In the genomic region with DNA sequence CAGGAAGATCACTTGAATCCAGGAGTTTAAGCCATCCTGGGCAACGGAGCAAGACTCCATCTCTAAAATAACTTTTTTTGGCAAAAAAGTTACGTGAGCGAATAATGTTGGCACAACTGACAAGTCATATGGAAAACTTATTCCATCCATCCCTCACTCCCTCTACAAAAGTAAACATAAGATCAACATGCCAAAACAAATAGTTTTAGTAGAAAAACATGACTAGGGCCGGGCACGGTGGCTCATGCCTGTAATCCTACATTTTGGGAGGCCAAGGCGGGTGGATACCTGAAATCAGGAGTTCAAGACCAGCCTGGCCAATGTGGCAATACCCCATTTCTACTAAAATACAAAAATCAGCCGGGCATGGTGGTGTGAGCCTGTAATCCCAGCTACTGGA, we compare ENCODE assay signal across 22 cellular contexts. TPM values are rescaled to one million over a fixed set of nuclear protein-coding genes. Genes with fewer than 3 reads are reported as not detected.
DNase-seq lines count a peak whose midpoint lies in the region; ATAC-seq, FAIRE-seq and TF ChIP-seq lines count a peak whose summit lies in the region.
"Had no signal": no experiment of that assay in that cellular context is flagged by ENCODE, and none has a peak within 500 bp of the region (broad histone marks: within the 10 kb centered on the region; RNA-seq: fewer than 3 reads in every experiment).

No MANE protein-coding gene starts in this region.

- intact Hi-C loops in right cardiac atrium (cut with DNase I), result no loop called here

- H3K4me1 ChIP-seq in right atrium auricular region, result no peaks in the 10 kb centered on the region
- no peaks in the 10 kb centered on the region for H3K4me1 ChIP-seq in right cardiac atrium (ENCODE audit: control insufficient read depth, insufficient read depth, low read length)

- peaks cover 30% of the 10 kb centered on the region for H3K36me3 Mint-ChIP-seq in memory B cell

- FAIRE-seq in GM12892 (lab: Jason Lieb, UNC) (no peak), GM12891 (lab: Jason Lieb, UNC) (no peak)
- FAIRE-seq: HTR-8/SVneo had no signal

- ATAC-seq in right cardiac atrium (no peak), memory B cell (ENCODE audit: low read depth) (no peak)
- ATAC-seq: Panc1 had no signal

- WGBS in right cardiac atrium, result 87% methylated on average over 7 of the region's 7 CpGs

- H3K4me1 Mint-ChIP-seq in memory B cell, result peaks cover 2% of the 10 kb centered on the region

- H3K9me3 ChIP-seq in right atrium auricular region (no peaks in the 10 kb centered on the region), right cardiac atrium (ENCODE audit: control insufficient read depth, low read length) (no peaks in the 10 kb centered on the region)
- H3K9me3 ChIP-seq: BLaER1, MG63 had no signal

- H3K4me3 ChIP-seq in right atrium auricular region, result no peak overlapping the region
- no peak overlapping the region for H3K4me3 ChIP-seq in right cardiac atrium (ENCODE audit: low read length)
- H3K4me3 ChIP-seq: BLaER1, MG63 had no signal

- H3K4me3 Mint-ChIP-seq in memory B cell, result no peak overlapping the region
- H3K4me3 Mint-ChIP-seq: CD4-positive, alpha-beta memory T cell had no signal

- peaks cover 36% of the 10 kb centered on the region for H3K36me3 ChIP-seq in right atrium auricular region

- no peaks in the 10 kb centered on the region for H3K9me3 Mint-ChIP-seq in memory B cell
- H3K9me3 Mint-ChIP-seq: CD4-positive, alpha-beta memory T cell had no signal

- TF ChIP-seq CTCF in right atrium auricular region (IDR thresholded peaks at IDR 0.05), result no peak

- peak overlapping the region; percentile 62 for H3K27ac Mint-ChIP-seq in memory B cell

- H3K27ac ChIP-seq in right atrium auricular region, result no peak overlapping the region
- no peak overlapping the region for H3K27ac ChIP-seq in right cardiac atrium (ENCODE audit: low read length)
- H3K27ac ChIP-seq: BLaER1, RWPE1 had no signal

- DNase-seq in right atrium auricular region (ENCODE audit: low spot score) (peak; percentile 23), right cardiac atrium (no peak), memory B cell (ENCODE audit: low spot score in 2 of 2) (no peak), GM12892 (ENCODE audit: insufficient read length) (no peak), GM12891 (ENCODE audit: insufficient read length, low spot score) (no peak)
- DNase-seq in activated CD8-positive, alpha-beta memory T cell treated with anti-CD3 and anti-CD28 coated beads, Interleukin-2, amount 50 U/mL, for 48 hours, result peak; percentile 10
- no peak for DNase-seq in activated CD4-positive, alpha-beta T cell treated with anti-CD3 and anti-CD28 coated beads, Interleukin-2, amount 50 U/mL, for 1 hour
- DNase-seq: CD4-positive, alpha-beta memory T cell; COR-L47; DMS79; EL; GDM1; H7; KBM-7; MG63; NCI-H2029 treated with DMSO at 0.1 percent for 48 hours; NCI-H510A; SHP77 had no signal

- H3K27me3 ChIP-seq in right atrium auricular region (no peaks in the 10 kb centered on the region), right cardiac atrium (ENCODE audit: control insufficient read depth, insufficient read depth) (no peaks in the 10 kb centered on the region)
- H3K27me3 ChIP-seq: BLaER1, MG63 had no signal

- TF ChIP-seq POLR2A in GM12892 (IDR thresholded peaks at IDR 0.05; ENCODE audit: low read depth, low read length), result no peak
- TF ChIP-seq POLR2A in GM12891 (IDR thresholded peaks at IDR 0.05; ENCODE audit: low read depth, low read length), result no peak

- H3K27me3 Mint-ChIP-seq in memory B cell, result no peaks in the 10 kb centered on the region
- H3K27me3 Mint-ChIP-seq: CD4-positive, alpha-beta memory T cell had no signal

TF ChIP-seq in GM12891, 5 proteins besides CTCF, POLR2A, EP300 and RAD21:
- no peak for TF ChIP-seq PAX5 (IDR thresholded peaks at IDR 0.05; ENCODE audit: insufficient read depth, low read length, severe bottlenecking)
- no peak for TF ChIP-seq POLR2AphosphoS5 (IDR thresholded peaks at IDR 0.05; ENCODE audit: low read depth, low read length)
- no peak for TF ChIP-seq TAF1 (IDR thresholded peaks at IDR 0.05; ENCODE audit: low read depth, low read length)
- no peak for TF ChIP-seq POU2F2 (IDR thresholded peaks at IDR 0.05; ENCODE audit: low read depth, low read length)

RNA-seq across cellular contexts. Expression of a gene that starts 25.6 kb away (rescaled TPM):
- total RNA-seq in right atrium auricular region, result 1 to 10 TPM; 7.7 to 9.9 TPM
- total RNA-seq in right cardiac atrium, result 10 to 100 TPM; 16.3 to 21.8 (median 18.9) TPM
- polyA plus RNA-seq in right cardiac atrium, result 11.1 TPM
- polyA plus RNA-seq in GM12892 (2012; ENCODE audit: missing spikeins), result 10.1 TPM
- polyA plus RNA-seq in GM12891 (2012; ENCODE audit: low read depth, missing spikeins), result 3.8 TPM

RNA-seq across cellular contexts. Expression of a gene that starts 29.9 kb away (rescaled TPM):
- total RNA-seq in right atrium auricular region (1 to 10 TPM in 1 of 2 donors, under 1 TPM in 1; 0.90 to 1.3 TPM), right cardiac atrium (1 to 10 TPM; 1.8 to 3.8 (median 2.5) TPM)
- polyA plus RNA-seq in right cardiac atrium, result 0.97 TPM
- 18.6 TPM for polyA plus RNA-seq in GM12892 (2012; ENCODE audit: missing spikeins)
- polyA plus RNA-seq in GM12891 (2012; ENCODE audit: low read depth, missing spikeins), result 7.1 TPM

RNA-seq across cellular contexts. Expression of a gene that starts 58.4 kb away (rescaled TPM):
- 1 to 10 TPM; 2.4 to 3.0 TPM for total RNA-seq in right atrium auricular region
- total RNA-seq in right cardiac atrium, result 1 to 10 TPM; 2.8 to 5.2 (median 4.5) TPM
- 0.32 TPM for polyA plus RNA-seq in right cardiac atrium
- polyA plus RNA-seq in GM12892 (2012; ENCODE audit: missing spikeins), result 0.45 TPM
- polyA plus RNA-seq in GM12891 (2012; ENCODE audit: low read depth, missing spikeins), result 0.37 TPM

Comparison
In these comparisons a context has a peak if more than half of its experiments do, and no peak if none do; other contexts are left out.
1. DNase-seq: peak in right atrium auricular region (single experiment) and activated CD8-positive, alpha-beta memory T cell treated with anti-CD3 and anti-CD28 coated beads, Interleukin-2, amount 50 U/mL, for 48 hours (single experiment); none in right cardiac atrium (0 of 3), memory B cell (0 of 2), activated CD4-positive, alpha-beta T cell treated with anti-CD3 and anti-CD28 coated beads, Interleukin-2, amount 50 U/mL, for 1 hour (single experiment), GM12892 (single experiment) and GM12891 (single experiment).